15 cellular contexts compared by ENCODE assay signal in genomic region chr1:221637641-221638041, GRCh38.
DNase-seq lines count a peak whose midpoint lies in the region; ATAC-seq, FAIRE-seq and TF ChIP-seq lines count a peak whose summit lies in the region.
"Had no signal": no experiment of that assay in that cellular context is flagged by ENCODE, and none has a peak within 500 bp of the region (broad histone marks: within the 10 kb centered on the region; RNA-seq: fewer than 3 reads in every experiment).

No MANE protein-coding gene starts in this region.

- H3K9me3 ChIP-seq in right lobe of liver, result no peaks in the 10 kb centered on the region

- no peaks in the 10 kb centered on the region for H3K27me3 Mint-ChIP-seq in nephron progenitor cell (ENCODE audit: low read depth, poor library complexity)
- H3K27me3 Mint-ChIP-seq: activated CD4-positive, alpha-beta T cell treated with anti-CD3 and anti-CD28 coated beads, Interleukin-2, amount 10 ng/mL, durations not matched to agents 7 days and 5 days had no signal

- H3K27ac Mint-ChIP-seq in nephron progenitor cell, result no peak overlapping the region
- H3K27ac Mint-ChIP-seq: activated CD4-positive, alpha-beta T cell treated with anti-CD3 and anti-CD28 coated beads, Interleukin-2, amount 10 ng/mL, durations not matched to agents 7 days and 5 days; activated T-helper 2 cell treated with anti-CD3 and anti-CD28 coated beads, Interferon-gamma antibody, Interleukin-2, Interleukin-4, amounts not matched to agents 10 μg/mL and 5 μg/mL and 100 μg/mL, durations not matched to agents 14 hours and 24 hours and 36 hours had no signal

- no peaks in the 10 kb centered on the region for H3K27me3 ChIP-seq in right lobe of liver

- no peaks in the 10 kb centered on the region for H3K9me3 Mint-ChIP-seq in nephron progenitor cell
- H3K9me3 Mint-ChIP-seq: activated CD4-positive, alpha-beta T cell treated with anti-CD3 and anti-CD28 coated beads, Interleukin-2, amount 10 ng/mL, durations not matched to agents 7 days and 5 days had no signal

- ATAC-seq in right lobe of liver, result peak; percentile 51 to 77 (median 68)
- no peak for ATAC-seq in HG02870 (IDR thresholded peaks at IDR 0.05; ENCODE audit: unreplicated experiment)

- no peak overlapping the region for H3K27ac ChIP-seq in right lobe of liver

- H3K36me3 ChIP-seq in right lobe of liver, result no peaks in the 10 kb centered on the region

- DNase-seq in AG08396 (ENCODE audit: low spot score), result peak; percentile 45
- peak; percentile 47 for DNase-seq in HT1080 (ENCODE audit: low read depth)
- peak; percentile 9 for DNase-seq in epithelial cell of esophagus (ENCODE audit: low read depth)
- no peak for DNase-seq in right lobe of liver
- no peak for DNase-seq in DMS79 treated with DMSO at 0.1 percent for 48 hours (lab: John Stamatoyannopoulos, UW)
- no peak for DNase-seq in nephron progenitor cell
- no peak for DNase-seq in GM12892 (ENCODE audit: insufficient read length)
- DNase-seq: activated CD4-positive, alpha-beta T cell treated with anti-CD3 and anti-CD28 coated beads, Interleukin-2, amount 10 ng/mL, durations not matched to agents 7 days and 5 days; kidney; NCI-H1105; NCI-H82 had no signal

- no peak for FAIRE-seq in GM12892 (lab: Jason Lieb, UNC)
- FAIRE-seq: HTR-8/SVneo, kidney had no signal

- 67% methylated on average over 1 of the region's 2 CpGs for WGBS in right lobe of liver (ENCODE audit: insufficient coverage, low coverage, low lambda C conversion rate, missing lambda C conversion rate)

- no peak overlapping the region for H3K4me3 ChIP-seq in epithelial cell of esophagus (ENCODE audit: low read length)
- no peak overlapping the region for H3K4me3 ChIP-seq in right lobe of liver

- H3K4me1 Mint-ChIP-seq in nephron progenitor cell, result peaks cover 7% of the 10 kb centered on the region
- H3K4me1 Mint-ChIP-seq: activated CD4-positive, alpha-beta T cell treated with anti-CD3 and anti-CD28 coated beads, Interleukin-2, amount 10 ng/mL, durations not matched to agents 7 days and 5 days; neural crest cell had no signal

- intact Hi-C loops in right lobe of liver (cut with DNase I), result no loop called here

- H3K4me1 ChIP-seq in right lobe of liver, result no peaks in the 10 kb centered on the region

- H3K4me3 Mint-ChIP-seq in nephron progenitor cell, result no peak overlapping the region
- H3K4me3 Mint-ChIP-seq: activated CD4-positive, alpha-beta T cell treated with anti-CD3 and anti-CD28 coated beads, Interleukin-2, amount 10 ng/mL, durations not matched to agents 7 days and 5 days; neural crest cell had no signal

- H3K36me3 Mint-ChIP-seq in nephron progenitor cell (ENCODE audit: low read depth), result no peaks in the 10 kb centered on the region

- TF ChIP-seq POLR2A in right lobe of liver (IDR thresholded peaks at IDR 0.05) (no peak), GM12892 (IDR thresholded peaks at IDR 0.05; ENCODE audit: low read depth, low read length) (no peak)

- TF ChIP-seq CTCF in epithelial cell of esophagus (IDR thresholded peaks at IDR 0.05; ENCODE audit: insufficient read depth, low read depth, low read length, missing control alignments), result no peak
- peak in 2 of 4 donors; percentile 12 to 22 for TF ChIP-seq CTCF in right lobe of liver (IDR thresholded peaks at IDR 0.05)
- TF ChIP-seq CTCF in nephron progenitor cell (IDR thresholded peaks at IDR 0.05), result no peak

Comparison
In these comparisons a context has a peak if more than half of its experiments do, and no peak if none do; other contexts are left out.
1. DNase-seq: peak in AG08396 (single experiment), HT1080 (single experiment) and epithelial cell of esophagus (single experiment); none in right lobe of liver (0 of 3), DMS79 treated with DMSO at 0.1 percent for 48 hours (single experiment), nephron progenitor cell (single experiment) and GM12892 (single experiment).